17 cellular contexts compared by ENCODE assay signal in genomic region chr6:20217900-20218299, GRCh38. TPM values are rescaled to one million over a fixed set of nuclear protein-coding genes. Genes with fewer than 3 reads are reported as not detected.
DNase-seq lines count a peak whose midpoint lies in the region; ATAC-seq and TF ChIP-seq lines count a peak whose summit lies in the region.
"Had no signal": no experiment of that assay in that cellular context is flagged by ENCODE, and none has a peak within 500 bp of the region (broad histone marks: within the 10 kb centered on the region; RNA-seq: fewer than 3 reads in every experiment).

No MANE protein-coding gene starts in this region.

- no peak overlapping the region for H4K91ac ChIP-seq in neuronal stem cell (ENCODE audit: low read depth, low read length, poor library complexity)

- DNase-seq in COLO829 (ENCODE audit: low spot score), result peak; percentile 78
- DNase-seq in dermis microvascular lymphatic vessel endothelial cell (ENCODE audit: low read depth in 2 of 2), result peak; percentile 58 to 92
- DNase-seq in left ventricle myocardium inferior, result no peak
- DNase-seq in psoas muscle, result no peak
- no peak for DNase-seq in stimulated activated CD4-positive, alpha-beta T cell treated with anti-CD3 and anti-CD28 coated beads, Interleukin-4, amount 100 ng/mL, for 24 hours
- DNase-seq in neuronal stem cell (ENCODE audit: low spot score), result no peak
- DNase-seq in dorsolateral prefrontal cortex, result no peak
- DNase-seq: effector memory CD4-positive, alpha-beta T cell; hypothalamus; islet precursor cell; NCI-H1417 treated with DMSO at 0.1 percent for 48 hours; NCI-H2171; SHP77 treated with DMSO at 0.1 percent for 48 hours; stimulated activated naive CD8-positive, alpha-beta T cell treated with anti-CD3 and anti-CD28 coated beads, Interleukin-15, amount 100 ng/mL, for 72 hours; T-helper 1 cell had no signal

- peak overlapping the region; percentile 45 for H3K4me3 ChIP-seq in left ventricle myocardium inferior
- H3K4me3 ChIP-seq in psoas muscle, result no peak overlapping the region
- H3K4me3 ChIP-seq in neuronal stem cell (ENCODE audit: low read length in 2 of 2), result no peak overlapping the region
- H3K4me3 ChIP-seq in dorsolateral prefrontal cortex, result no peak overlapping the region
- H3K4me3 ChIP-seq: BLaER1 had no signal

- no peaks in the 10 kb centered on the region for H3K79me1 ChIP-seq in neuronal stem cell (ENCODE audit: low read depth, low read length)

- no peak overlapping the region for H3K23ac ChIP-seq in neuronal stem cell (ENCODE audit: low read depth, low read length, poor library complexity)

- H3K27me3 ChIP-seq in left ventricle myocardium inferior (ENCODE audit: low read depth) (no peaks in the 10 kb centered on the region), psoas muscle (ENCODE audit: insufficient read depth in 3 of 3, low read length in 2 of 3) (no peaks in the 10 kb centered on the region), neuronal stem cell (ENCODE audit: control insufficient read depth in 3 of 3, insufficient read depth in 3 of 3, low read depth in 1 of 3, low read length in 3 of 3) (peaks cover 0 to 7% (median 0%) of the 10 kb centered on the region in 3 experiments), dorsolateral prefrontal cortex (no peaks in the 10 kb centered on the region)
- H3K27me3 ChIP-seq: BLaER1 had no signal

- no peak overlapping the region for H2AK5ac ChIP-seq in neuronal stem cell (ENCODE audit: low read depth, low read length)

- H3K9me3 ChIP-seq in left ventricle myocardium inferior (replicated peaks), result no peaks in the 10 kb centered on the region
- no peaks in the 10 kb centered on the region for H3K9me3 ChIP-seq in psoas muscle
- H3K9me3 ChIP-seq in neuronal stem cell (replicated peaks in 1 of 2; ENCODE audit: control insufficient read depth in 2 of 2, insufficient read depth in 1 of 2, low read depth in 1 of 2, low read length in 2 of 2), result no peaks in the 10 kb centered on the region
- H3K9me3 ChIP-seq: BLaER1 had no signal

- 62 to 81% (median 64%) methylated on average over 2 of the region's 2 CpGs for WGBS in psoas muscle, 3 donors
- no CpG with 5 or more reads among the region's 2 CpGs for WGBS in neuronal stem cell (ENCODE audit: extremely low coverage in 2 of 2, insufficient read length in 2 of 2, insufficient replicate concordance in 1 of 2), 2 donors

- H3K27ac ChIP-seq in left ventricle myocardium inferior (replicated peaks), result peak overlapping the region; percentile 97
- H3K27ac ChIP-seq in psoas muscle, result no peak overlapping the region
- no peak overlapping the region for H3K27ac ChIP-seq in neuronal stem cell (replicated peaks; ENCODE audit: low read length)
- H3K27ac ChIP-seq in dorsolateral prefrontal cortex, result no peak overlapping the region
- H3K27ac ChIP-seq: BLaER1 had no signal

- H3K14ac ChIP-seq in neuronal stem cell (ENCODE audit: low read length), result no peak overlapping the region

- peaks cover 49% of the 10 kb centered on the region for H3K4me1 ChIP-seq in left ventricle myocardium inferior
- peaks cover 6% of the 10 kb centered on the region for H3K4me1 ChIP-seq in psoas muscle
- H3K4me1 ChIP-seq in neuronal stem cell (ENCODE audit: control insufficient read depth in 2 of 2, insufficient read depth in 1 of 2, low read depth in 1 of 2, low read length in 2 of 2), result peaks cover 2 to 12% of the 10 kb centered on the region in 2 donors

- ATAC-seq in psoas muscle (peak in 3 of 4 donors; percentile 44 to 48 (median 48)), GM21390 (IDR thresholded peaks at IDR 0.05; ENCODE audit: unreplicated experiment) (no peak)
- ATAC-seq: stimulated activated naive CD8-positive, alpha-beta T cell treated with anti-CD3 and anti-CD28 coated beads, Interleukin-15, amount 100 ng/mL, for 72 hours had no signal

- no peak overlapping the region for H2BK5ac ChIP-seq in neuronal stem cell (ENCODE audit: low read length)

- no peak overlapping the region for H2BK120ac ChIP-seq in neuronal stem cell (ENCODE audit: low read depth, low read length)

- H2AFZ ChIP-seq in neuronal stem cell (ENCODE audit: low read length), result no peak overlapping the region

- no peak overlapping the region for H4K8ac ChIP-seq in neuronal stem cell (ENCODE audit: low read depth, low read length)

- intact Hi-C loops in left ventricle myocardium inferior (cut with micrococcal nuclease) (no loop called here), psoas muscle (cut with DNase I) (no loop called here), dorsolateral prefrontal cortex (cut with DNase I) (loop anchor here in 1 of 2 donors (10.0 kb wide), 1 partner anchor 123 kb away; no protein-coding TSS in a partner anchor)

- H2BK12ac ChIP-seq in neuronal stem cell (ENCODE audit: low read length), result no peak overlapping the region

- no peak overlapping the region for H3K18ac ChIP-seq in neuronal stem cell (ENCODE audit: low read length)

- TF ChIP-seq CTCF in left ventricle myocardium inferior (IDR thresholded peaks at IDR 0.05; ENCODE audit: borderline replicate concordance) (no peak), psoas muscle (IDR thresholded peaks at IDR 0.05) (no peak), dorsolateral prefrontal cortex (IDR thresholded peaks at IDR 0.05 in 54 of 56, conservative IDR thresholded peaks at IDR 0.05 in 2 of 56; ENCODE audit: low read depth in 1 of 56, partially characterized antibody in 56 of 56) (no peak)

- H3K4me2 ChIP-seq in neuronal stem cell (ENCODE audit: insufficient read depth, low read length, poor library complexity, severe bottlenecking), result no peak overlapping the region
- H3K4me2 ChIP-seq: BLaER1 had no signal

- H3K36me3 ChIP-seq in left ventricle myocardium inferior (no peaks in the 10 kb centered on the region), psoas muscle (ENCODE audit: insufficient read depth in 1 of 2, low read depth in 1 of 2) (no peaks in the 10 kb centered on the region), neuronal stem cell (replicated peaks in 1 of 2; ENCODE audit: control insufficient read depth in 2 of 2, insufficient read depth in 2 of 2, low read length in 2 of 2) (no peaks in the 10 kb centered on the region)
- H3K36me3 ChIP-seq: BLaER1 had no signal

- no peak overlapping the region for H3K9ac ChIP-seq in neuronal stem cell (ENCODE audit: low read depth, low read length, poor library complexity)
- H3K9ac ChIP-seq: BLaER1 had no signal

- no peak overlapping the region for H2BK15ac ChIP-seq in neuronal stem cell (ENCODE audit: low read length)

- H3K4ac ChIP-seq in neuronal stem cell (ENCODE audit: low read length), result no peak overlapping the region

RNA-seq across cellular contexts. Expression of gene MBOAT1, which starts 5.6 kb away (rescaled TPM):
- total RNA-seq in dermis microvascular lymphatic vessel endothelial cell (14.8 and 35.7 TPM in 2 replicates), left ventricle myocardium inferior (5.6 TPM), psoas muscle (1 to 10 TPM in 1 of 4 donors, under 1 TPM in 3; 0.84 to 2.7 (median 0.94) TPM), dorsolateral prefrontal cortex (10 to 100 TPM in 1 of 120 experiments, 1 to 10 TPM in 84, under 1 TPM in 35; 0.27 to 10.5 (median 1.4) TPM)
- polyA plus RNA-seq in psoas muscle, result under 1 TPM; 0.31 to 0.52 (median 0.46) TPM
- polyA plus RNA-seq in neuronal stem cell (2013, experiment 1 of 2), result 1.5 TPM
- 1.7 TPM for polyA plus RNA-seq in neuronal stem cell (2013, experiment 2 of 2)

Comparison
In these comparisons a context has a peak if more than half of its experiments do, and no peak if none do; other contexts are left out.
1. DNase-seq: peak in COLO829 (single experiment) and dermis microvascular lymphatic vessel endothelial cell (2 of 2); none in left ventricle myocardium inferior (single experiment), psoas muscle (0 of 2), stimulated activated CD4-positive, alpha-beta T cell treated with anti-CD3 and anti-CD28 coated beads, Interleukin-4, amount 100 ng/mL, for 24 hours (single experiment), neuronal stem cell (single experiment) and dorsolateral prefrontal cortex (0 of 10).